14 cellular contexts compared by ENCODE assay signal in the genomic region with DNA sequence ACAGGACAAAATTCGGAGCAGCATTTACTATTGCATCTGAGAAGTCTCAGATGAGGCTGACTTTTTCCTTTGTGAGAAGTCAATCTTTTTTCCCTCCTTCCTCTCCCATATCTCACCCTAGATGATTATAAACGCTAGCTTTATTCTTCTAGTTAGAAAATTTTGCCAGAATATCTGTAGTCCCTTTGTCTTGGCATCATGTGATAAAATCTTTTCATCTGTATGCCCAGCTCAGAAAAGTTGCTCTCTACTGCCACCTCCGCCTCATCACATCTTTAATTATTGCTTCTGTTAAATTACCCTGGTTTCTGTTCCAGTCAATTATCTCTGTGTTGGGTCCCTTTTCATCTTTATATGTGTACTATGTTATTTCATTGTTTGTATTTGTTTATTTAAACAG.
DNase-seq lines count a peak whose midpoint lies in the region; ATAC-seq and TF ChIP-seq lines count a peak whose summit lies in the region.
"Had no signal": no experiment of that assay in that cellular context is flagged by ENCODE, and none has a peak within 500 bp of the region (broad histone marks: within the 10 kb centered on the region; RNA-seq: fewer than 3 reads in every experiment).

No MANE protein-coding gene starts in this region.

- no peak overlapping the region for H3K4me3 Mint-ChIP-seq in stimulated activated memory B cell treated with anti-CD40 and anti-IgM and Interleukin-4, amounts not matched to agents 10 μg/mL and 1 μg/mL and 100 μg/mL, for 72 hours
- H3K4me3 Mint-ChIP-seq: activated T-helper 1 cell treated with anti-CD3 and anti-CD28 coated beads, Interleukin-12 subunit alpha, Interleukin-12 subunit beta, Interleukin-2, Interleukin-4 antibody, amounts not matched to agents 30 ng/mL and 10 ng/mL and 1 ng/mL, durations not matched to agents 14 hours and 24 hours and 36 hours; WTC11 had no signal

- H3K27me3 ChIP-seq in BE2C (no peaks in the 10 kb centered on the region), SK-N-SH (ENCODE audit: insufficient read depth) (no peaks in the 10 kb centered on the region; the same call in 1 of the 2 replicates), smooth muscle cell (ENCODE audit: low read depth) (no peaks in the 10 kb centered on the region)
- H3K27me3 ChIP-seq: gastrocnemius medialis had no signal

- no peaks in the 10 kb centered on the region for H3K9me2 ChIP-seq in SK-N-SH

- 8% methylated on average over 3 of the region's 3 CpGs for WGBS in SK-N-SH (ENCODE audit: low lambda C conversion rate)
- WGBS in smooth muscle cell (ENCODE audit: low lambda C conversion rate) = 83% methylated on average over 3 of the region's 3 CpGs

- H3K9ac ChIP-seq in SK-N-SH (no peak overlapping the region), smooth muscle cell (ENCODE audit: low read depth) (no peak overlapping the region)

- no peak overlapping the region for H3K4me2 ChIP-seq in SK-N-SH
- H3K4me2 ChIP-seq in smooth muscle cell = no peak overlapping the region

- no peaks in the 10 kb centered on the region for H3K79me2 ChIP-seq in SK-N-SH (ENCODE audit: insufficient read depth)
- H3K79me2 ChIP-seq in smooth muscle cell (ENCODE audit: low read depth) = no peaks in the 10 kb centered on the region

- no peak for ATAC-seq in stimulated activated memory B cell treated with anti-CD40 and anti-IgM and Interleukin-4, amounts not matched to agents 10 μg/mL and 1 μg/mL and 100 μg/mL, for 72 hours
- ATAC-seq: gastrocnemius medialis, WTC11 had no signal

- H3K27ac ChIP-seq in SK-N-SH (ENCODE audit: low read depth in 2 of 2, low read length in 1 of 2) (no peak overlapping the region), smooth muscle cell (ENCODE audit: low read depth) (no peak overlapping the region)
- H3K27ac ChIP-seq: gastrocnemius medialis had no signal

- H3F3A ChIP-seq in SK-N-SH (replicated peaks; ENCODE audit: insufficient read depth) = no peaks in the 10 kb centered on the region
- no peaks in the 10 kb centered on the region for H3F3A ChIP-seq in smooth muscle cell (ENCODE audit: low read depth)

- H2AFZ ChIP-seq in SK-N-SH (ENCODE audit: low read depth) (no peak overlapping the region), smooth muscle cell (ENCODE audit: low read depth) (no peak overlapping the region)

- no peaks in the 10 kb centered on the region for H3K27me3 Mint-ChIP-seq in stimulated activated memory B cell treated with anti-CD40 and anti-IgM and Interleukin-4, amounts not matched to agents 10 μg/mL and 1 μg/mL and 100 μg/mL, for 72 hours

- H3K27ac Mint-ChIP-seq in stimulated activated memory B cell treated with anti-CD40 and anti-IgM and Interleukin-4, amounts not matched to agents 10 μg/mL and 1 μg/mL and 100 μg/mL, for 72 hours = no peak overlapping the region
- H3K27ac Mint-ChIP-seq: activated T-helper 1 cell treated with anti-CD3 and anti-CD28 coated beads, Interleukin-12 subunit alpha, Interleukin-12 subunit beta, Interleukin-2, Interleukin-4 antibody, amounts not matched to agents 30 ng/mL and 10 ng/mL and 1 ng/mL, durations not matched to agents 14 hours and 24 hours and 36 hours; WTC11 had no signal

- TF ChIP-seq RAD21 in SK-N-SH (IDR thresholded peaks at IDR 0.05; ENCODE audit: low read length) = peak; percentile 18; the same call in 1 of the 2 replicates

- H3K4me3 ChIP-seq in BE2C (ENCODE audit: low read depth, low read length) (no peak overlapping the region), HFF-Myc (replicated peaks; ENCODE audit: low read depth, low read length) (no peak overlapping the region), SK-N-SH (ENCODE audit: low read depth in 2 of 2, low read length in 1 of 2) (no peak overlapping the region), smooth muscle cell (no peak overlapping the region)
- H3K4me3 ChIP-seq: gastrocnemius medialis had no signal

- H3K36me3 ChIP-seq in BE2C (no peaks in the 10 kb centered on the region), SK-N-SH (replicated peaks in 1 of 2; ENCODE audit: control insufficient read depth in 1 of 2, insufficient read depth in 2 of 2, low read length in 1 of 2) (no peaks in the 10 kb centered on the region), smooth muscle cell (ENCODE audit: low read depth) (no peaks in the 10 kb centered on the region)
- H3K36me3 ChIP-seq: gastrocnemius medialis had no signal

- CTCF ChIA-PET in SK-N-SH (lab: Yijun Ruan, JAX) = no interaction called here

- H4K20me1 ChIP-seq in SK-N-SH (ENCODE audit: insufficient read depth) (no peaks in the 10 kb centered on the region), smooth muscle cell (ENCODE audit: low read depth) (no peaks in the 10 kb centered on the region)

- H3K36me3 Mint-ChIP-seq in stimulated activated memory B cell treated with anti-CD40 and anti-IgM and Interleukin-4, amounts not matched to agents 10 μg/mL and 1 μg/mL and 100 μg/mL, for 72 hours = no peaks in the 10 kb centered on the region
- H3K36me3 Mint-ChIP-seq: WTC11 had no signal

- H3K9me3 ChIP-seq in BE2C (no peaks in the 10 kb centered on the region), SK-N-SH (no peaks in the 10 kb centered on the region), smooth muscle cell (replicated peaks; ENCODE audit: low read depth) (no peaks in the 10 kb centered on the region)
- H3K9me3 ChIP-seq: gastrocnemius medialis had no signal

- no peak for TF ChIP-seq EP300 in SK-N-SH (IDR thresholded peaks at IDR 0.05; ENCODE audit: borderline replicate concordance in 1 of 2, low read depth in 1 of 2, low read length in 1 of 2)

- peaks cover 4% of the 10 kb centered on the region for H3K9me3 Mint-ChIP-seq in stimulated activated memory B cell treated with anti-CD40 and anti-IgM and Interleukin-4, amounts not matched to agents 10 μg/mL and 1 μg/mL and 100 μg/mL, for 72 hours
- H3K9me3 Mint-ChIP-seq: activated T-helper 1 cell treated with anti-CD3 and anti-CD28 coated beads, Interleukin-12 subunit alpha, Interleukin-12 subunit beta, Interleukin-2, Interleukin-4 antibody, amounts not matched to agents 30 ng/mL and 10 ng/mL and 1 ng/mL, durations not matched to agents 14 hours and 24 hours and 36 hours; WTC11 had no signal

- H3K4me1 ChIP-seq in BE2C (no peaks in the 10 kb centered on the region), SK-N-SH (ENCODE audit: control insufficient read depth in 1 of 2, insufficient read depth in 2 of 2, low read depth in 1 of 2, low read length in 1 of 2) (no peaks in the 10 kb centered on the region), smooth muscle cell (ENCODE audit: low read depth) (no peaks in the 10 kb centered on the region)
- H3K4me1 ChIP-seq: gastrocnemius medialis had no signal

- TF ChIP-seq CTCF in BE2C (IDR thresholded peaks at IDR 0.05; ENCODE audit: low read depth, low read length) (0 out of 2 replicates have a peak, but pooled peaks have one; percentile 17), HFF-Myc (IDR thresholded peaks at IDR 0.05; ENCODE audit: low read depth, low read length, missing control alignments) (peak; percentile 22), SK-N-SH (IDR thresholded peaks at IDR 0.05) (peak; percentile 54), GM10266 (IDR thresholded peaks at IDR 0.05; ENCODE audit: control insufficient read depth, insufficient read depth, low read depth, missing control alignments) (no peak), smooth muscle cell (IDR thresholded peaks at IDR 0.05; ENCODE audit: borderline replicate concordance, insufficient read depth, poor library complexity, severe bottlenecking) (no peak)

- no peak for DNase-seq in BE2C
- DNase-seq in HFF-Myc (ENCODE audit: extremely low read depth, low read depth) = no peak
- no peak for DNase-seq in SK-N-SH
- peak; percentile 44 for DNase-seq in globus pallidus (ENCODE audit: low spot score)
- no peak for DNase-seq in GM10266 (ENCODE audit: extremely low spot score)
- no peak for DNase-seq in smooth muscle cell (lab: John Stamatoyannopoulos, UW; ENCODE audit: unreplicated experiment)
- DNase-seq in COLO668 (lab: John Stamatoyannopoulos, UW; ENCODE audit: unreplicated experiment) = no peak
- DNase-seq: cerebellar nuclear complex, gastrocnemius medialis, NCI-H1694, nucleus accumbens had no signal

- H3K4me1 Mint-ChIP-seq in stimulated activated memory B cell treated with anti-CD40 and anti-IgM and Interleukin-4, amounts not matched to agents 10 μg/mL and 1 μg/mL and 100 μg/mL, for 72 hours = no peaks in the 10 kb centered on the region

- POLR2A ChIA-PET in SK-N-SH (lab: Yijun Ruan, JAX) = no interaction called here

TF ChIP-seq in SK-N-SH, 30 proteins besides CTCF, POLR2A, EP300 and RAD21 (continues in another document):
- TF ChIP-seq GABPA (IDR thresholded peaks at IDR 0.05; ENCODE audit: low read depth) (no peak), TCF12 (IDR thresholded peaks at IDR 0.05) (no peak), TEAD4 (IDR thresholded peaks at IDR 0.05; ENCODE audit: borderline replicate concordance, insufficient read depth) (no peak), FOSL2 (IDR thresholded peaks at IDR 0.05; ENCODE audit: borderline replicate concordance, low read depth) (no peak), CHD2 (IDR thresholded peaks at IDR 0.05; ENCODE audit: low read length, partially characterized antibody) (no peak)
- TF ChIP-seq, protein P1, sequence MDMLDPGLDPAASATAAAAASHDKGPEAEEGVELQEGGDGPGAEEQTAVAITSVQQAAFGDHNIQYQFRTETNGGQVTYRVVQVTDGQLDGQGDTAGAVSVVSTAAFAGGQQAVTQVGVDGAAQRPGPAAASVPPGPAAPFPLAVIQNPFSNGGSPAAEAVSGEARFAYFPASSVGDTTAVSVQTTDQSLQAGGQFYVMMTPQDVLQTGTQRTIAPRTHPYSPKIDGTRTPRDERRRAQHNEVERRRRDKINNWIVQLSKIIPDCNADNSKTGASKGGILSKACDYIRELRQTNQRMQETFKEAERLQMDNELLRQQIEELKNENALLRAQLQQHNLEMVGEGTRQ (IDR thresholded peaks at IDR 0.05; ENCODE audit: borderline replicate concordance, low read depth, low read length) = no peak

Comparison
In these comparisons a context has a peak if more than half of its experiments do, and no peak if none do; other contexts are left out.
1. CTCF ChIP-seq: peak in BE2C (single experiment), HFF-Myc (single experiment) and SK-N-SH (single experiment); none in GM10266 (single experiment) and smooth muscle cell (single experiment).